Comparison of ENCODE assay signal across 26 cellular contexts in the genomic region with DNA sequence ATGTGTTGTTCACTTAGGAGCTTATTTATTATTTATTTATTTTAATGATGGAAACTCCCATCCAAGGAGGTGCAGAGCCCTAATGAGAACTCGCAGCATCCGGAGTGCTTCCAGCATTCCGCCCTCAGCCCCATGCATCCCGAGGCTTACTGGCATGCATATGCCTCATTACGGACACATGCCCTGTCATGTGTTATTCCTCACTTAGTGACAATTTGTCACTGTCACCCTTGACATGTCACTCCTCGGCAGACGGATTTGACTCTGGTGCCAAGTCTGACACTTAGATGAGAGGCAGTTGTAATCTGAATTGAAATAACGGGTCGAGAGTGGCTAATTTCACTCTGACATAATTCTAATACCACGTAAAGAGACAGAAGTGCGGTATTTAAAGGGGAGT.
"Had no signal": no experiment of that assay in that cellular context is flagged by ENCODE, and none has a peak within 500 bp of the region (broad histone marks: within the 10 kb centered on the region; RNA-seq: fewer than 3 reads in every experiment).

No MANE protein-coding gene starts in this region.

- H3K9me3 ChIP-seq: lower lobe of right lung, pancreas, spleen, testis, upper lobe of right lung, vagina had no signal

- H3K4me3 Mint-ChIP-seq: endodermal cell; memory B cell; natural killer cell treated with Interleukin-12 subunit alpha and Interleukin-12 subunit beta and Interleukin-15 and Interleukin-18, amount 100 ng/mL, for 72 hours; stimulated activated memory B cell treated with anti-CD40 and anti-IgM and Interleukin-4, amounts not matched to agents 10 μg/mL and 1 μg/mL and 100 μg/mL, for 72 hours; stimulated activated naive CD8-positive, alpha-beta T cell treated with anti-CD3 and anti-CD28 coated beads, Interleukin-15, amount 100 ng/mL, for 72 hours had no signal

- H3K4me1 ChIP-seq: foreskin keratinocyte, lower lobe of right lung, pancreas, testis, tibial nerve, upper lobe of right lung, vagina had no signal

- H3K27ac Mint-ChIP-seq: endodermal cell; memory B cell; natural killer cell treated with Interleukin-12 subunit alpha and Interleukin-12 subunit beta and Interleukin-15 and Interleukin-18, amount 100 ng/mL, for 72 hours; progenitor cell of endocrine pancreas; stimulated activated memory B cell treated with anti-CD40 and anti-IgM and Interleukin-4, amounts not matched to agents 10 μg/mL and 1 μg/mL and 100 μg/mL, for 72 hours; stimulated activated naive CD8-positive, alpha-beta T cell treated with anti-CD3 and anti-CD28 coated beads, Interleukin-15, amount 100 ng/mL, for 72 hours had no signal

- H3K9me3 Mint-ChIP-seq: endodermal cell; natural killer cell treated with Interleukin-12 subunit alpha and Interleukin-12 subunit beta and Interleukin-15 and Interleukin-18, amount 100 ng/mL, for 72 hours had no signal

- H3K4me1 Mint-ChIP-seq: endodermal cell; stimulated activated memory B cell treated with anti-CD40 and anti-IgM and Interleukin-4, amounts not matched to agents 10 μg/mL and 1 μg/mL and 100 μg/mL, for 72 hours; stimulated activated naive CD8-positive, alpha-beta T cell treated with anti-CD3 and anti-CD28 coated beads, Interleukin-15, amount 100 ng/mL, for 72 hours had no signal

- H3K27ac ChIP-seq: coronary artery, foreskin keratinocyte, lower lobe of right lung, pancreas, spleen, testis, tibial nerve, upper lobe of right lung, vagina had no signal

- H3K4me3 ChIP-seq: coronary artery, lower lobe of right lung, pancreas, spleen, testis, tibial nerve, upper lobe of right lung, vagina had no signal

- H3K27me3 ChIP-seq: foreskin keratinocyte, pancreas, spleen, testis, tibial nerve, upper lobe of right lung, vagina had no signal

- H3K36me3 ChIP-seq: lower lobe of right lung, pancreas, spleen, upper lobe of right lung, vagina had no signal

- ATAC-seq: foreskin keratinocyte; left lobe of liver; lower lobe of right lung; natural killer cell treated with Interleukin-12 subunit alpha and Interleukin-12 subunit beta and Interleukin-15 and Interleukin-18, amount 100 ng/mL, for 72 hours; pancreas; sciatic nerve; stimulated activated memory B cell treated with anti-CD40 and anti-IgM and Interleukin-4, amounts not matched to agents 10 μg/mL and 1 μg/mL and 100 μg/mL, for 72 hours; stimulated activated naive CD8-positive, alpha-beta T cell treated with anti-CD3 and anti-CD28 coated beads, Interleukin-15, amount 100 ng/mL, for 72 hours; upper lobe of right lung had no signal

- H3K27me3 Mint-ChIP-seq: natural killer cell treated with Interleukin-12 subunit alpha and Interleukin-12 subunit beta and Interleukin-15 and Interleukin-18, amount 100 ng/mL, for 72 hours; progenitor cell of endocrine pancreas; stimulated activated memory B cell treated with anti-CD40 and anti-IgM and Interleukin-4, amounts not matched to agents 10 μg/mL and 1 μg/mL and 100 μg/mL, for 72 hours; stimulated activated naive CD8-positive, alpha-beta T cell treated with anti-CD3 and anti-CD28 coated beads, Interleukin-15, amount 100 ng/mL, for 72 hours had no signal

- DNase-seq: effector CD4-positive, alpha-beta T cell; endodermal cell; erythroblast; foreskin keratinocyte; hypothalamus; kidney glomerular epithelial cell; lower lobe of right lung; midbrain; occipital lobe; pancreas; spleen; stimulated activated CD4-positive, alpha-beta T cell treated with anti-CD3 and anti-CD28 coated beads, Interleukin-15, amount 100 ng/mL, for 24 hours; stimulated activated CD4-positive, alpha-beta T cell treated with anti-CD3 and anti-CD28 coated beads, Interleukin-1b, Interleukin-23, amount 100 ng/mL, for 48 hours; stimulated activated CD4-positive, alpha-beta T cell treated with anti-CD3 and anti-CD28 coated beads, Interleukin-4, amount 100 ng/mL, for 24 hours; stimulated activated naive CD8-positive, alpha-beta T cell treated with anti-CD3 and anti-CD28 coated beads, Interleukin-15, amount 100 ng/mL, for 72 hours; testis; upper lobe of right lung had no signal

- H3K36me3 Mint-ChIP-seq: natural killer cell treated with Interleukin-12 subunit alpha and Interleukin-12 subunit beta and Interleukin-15 and Interleukin-18, amount 100 ng/mL, for 72 hours; stimulated activated memory B cell treated with anti-CD40 and anti-IgM and Interleukin-4, amounts not matched to agents 10 μg/mL and 1 μg/mL and 100 μg/mL, for 72 hours had no signal
